ENCODE assay signal across 9 cellular contexts in the genomic region with DNA sequence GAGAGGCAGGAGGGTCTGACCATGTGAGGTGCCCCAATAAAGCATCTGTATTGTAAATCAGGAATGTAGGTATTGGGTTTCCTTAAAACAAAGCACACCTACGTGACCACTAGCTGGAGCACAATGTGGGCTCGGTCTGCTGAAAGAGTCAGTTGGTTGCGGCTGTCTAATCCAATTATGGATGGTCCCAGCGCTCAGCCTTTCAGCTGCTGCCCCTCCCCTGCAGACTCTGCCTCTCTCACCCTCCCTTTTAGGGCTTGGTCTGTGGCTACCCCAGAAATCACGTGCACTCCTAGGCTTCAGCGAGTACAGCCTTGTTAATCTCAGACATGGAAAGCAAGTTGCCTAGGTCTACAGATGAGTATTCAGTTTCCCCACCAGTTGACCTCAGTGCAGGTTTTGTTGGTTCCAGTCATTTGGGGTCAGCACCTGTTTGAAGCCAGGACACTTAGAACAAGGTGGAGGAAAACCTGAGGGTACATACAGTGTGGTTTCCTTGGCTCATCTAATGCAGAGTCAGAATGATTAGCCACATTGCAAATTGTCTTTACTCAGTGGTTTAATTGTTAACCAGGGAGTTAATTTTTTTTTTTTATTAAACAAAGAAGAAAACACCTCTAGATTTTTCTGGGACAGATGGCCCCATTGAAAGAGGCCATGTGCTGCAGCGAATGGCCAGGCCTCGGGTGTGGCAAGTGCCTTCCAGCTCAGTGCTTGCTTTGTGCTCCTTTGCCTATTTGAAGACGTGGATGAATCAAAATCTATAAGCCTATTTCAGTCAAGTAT.
DNase-seq lines count a peak whose midpoint lies in the region; ATAC-seq and TF ChIP-seq lines count a peak whose summit lies in the region.
"Had no signal": no experiment of that assay in that cellular context is flagged by ENCODE, and none has a peak within 500 bp of the region (broad histone marks: within the 10 kb centered on the region; RNA-seq: fewer than 3 reads in every experiment).

No MANE protein-coding gene starts in this region.

- H4K20me1 ChIP-seq in GM23338 (replicated peaks; ENCODE audit: insufficient read depth) (peaks cover 37% of the 10 kb centered on the region), GM23248 (ENCODE audit: insufficient read depth) (peaks cover 5% of the 10 kb centered on the region; the same call in 1 of the 2 replicates)

- H3K36me3 Mint-ChIP-seq in GM23338 (ENCODE audit: low read depth), result no peaks in the 10 kb centered on the region
- H3K36me3 Mint-ChIP-seq: activated naive CD4-positive, alpha-beta T cell treated with anti-CD3 and anti-CD28 coated beads, Interleukin-2, amount 50 U/mL, for 24 hours had no signal

- H3K27me3 ChIP-seq in GM23338 (ENCODE audit: insufficient read depth) (no peaks in the 10 kb centered on the region), iPS-20b (ENCODE audit: insufficient read depth, low read length) (no peaks in the 10 kb centered on the region), tibial nerve (no peaks in the 10 kb centered on the region), GM23248 (replicated peaks; ENCODE audit: insufficient read depth) (no peaks in the 10 kb centered on the region)

- H3F3A ChIP-seq in GM23338 (replicated peaks; ENCODE audit: low read depth) (no peaks in the 10 kb centered on the region), GM23248 (ENCODE audit: insufficient read depth) (peaks cover 13% of the 10 kb centered on the region; the same call in 1 of the 2 replicates)

- no peak overlapping the region for H2AFZ ChIP-seq in GM23338
- no peak overlapping the region for H2AFZ ChIP-seq in GM23248

- H3K27ac ChIP-seq in GM23338 (ENCODE audit: low read depth), result peak overlapping the region; percentile 46; the same call in 1 of the 2 replicates
- no peak overlapping the region for H3K27ac ChIP-seq in iPS-20b (ENCODE audit: low read length)
- no peak overlapping the region for H3K27ac ChIP-seq in tibial nerve
- H3K27ac ChIP-seq in GM23248, result no peak overlapping the region

- DNase-seq in G401 (ENCODE audit: low spot score) (peak; percentile 45), GM23338 (ENCODE audit: low spot score) (peak; percentile 85), NCI-H187 (lab: John Stamatoyannopoulos, UW) (peak; percentile 42 to 59), posterior cingulate gyrus (no peak), tibial nerve (ENCODE audit: low spot score in 2 of 2) (no peak), hepatic stellate cell (ENCODE audit: low spot score) (no peak), GM23248 (no peak)

- no peaks in the 10 kb centered on the region for H3K9me3 Mint-ChIP-seq in GM23338
- H3K9me3 Mint-ChIP-seq: activated naive CD4-positive, alpha-beta T cell treated with anti-CD3 and anti-CD28 coated beads, Interleukin-2, amount 50 U/mL, for 24 hours had no signal

- H3K4me3 ChIP-seq in GM23338 (no peak overlapping the region), iPS-20b (ENCODE audit: low read length) (peak overlapping the region; percentile 11; the same call in 1 of the 2 replicates), tibial nerve (no peak overlapping the region), GM23248 (no peak overlapping the region)

- H3K9me2 ChIP-seq in GM23338 (ENCODE audit: insufficient read depth), result no peaks in the 10 kb centered on the region
- no peaks in the 10 kb centered on the region for H3K9me2 ChIP-seq in GM23248 (ENCODE audit: insufficient read depth)

- peaks cover 11% of the 10 kb centered on the region for H3K27me3 Mint-ChIP-seq in GM23338 (ENCODE audit: insufficient read depth, low read depth, poor library complexity)
- H3K27me3 Mint-ChIP-seq: activated naive CD4-positive, alpha-beta T cell treated with anti-CD3 and anti-CD28 coated beads, Interleukin-2, amount 50 U/mL, for 24 hours had no signal

- no peak overlapping the region for H3K4me3 Mint-ChIP-seq in GM23338
- H3K4me3 Mint-ChIP-seq: activated naive CD4-positive, alpha-beta T cell treated with anti-CD3 and anti-CD28 coated beads, Interleukin-2, amount 50 U/mL, for 24 hours had no signal

- H3K4me2 ChIP-seq in GM23338, result peak overlapping the region; percentile 52
- no peak overlapping the region for H3K4me2 ChIP-seq in GM23248 (ENCODE audit: unreplicated experiment)

- H3K4me1 ChIP-seq in GM23338 (ENCODE audit: insufficient read depth) (peaks cover 85% of the 10 kb centered on the region), iPS-20b (ENCODE audit: insufficient read depth, low read length) (peaks cover 65% of the 10 kb centered on the region), tibial nerve (peaks cover 0 to 50% (median 0%) of the 10 kb centered on the region in 4 donors), GM23248 (ENCODE audit: insufficient read depth) (peaks cover 39% of the 10 kb centered on the region)

- H3K9me3 ChIP-seq in iPS-20b (ENCODE audit: insufficient read depth, low read depth, low read length) (no peaks in the 10 kb centered on the region), tibial nerve (no peaks in the 10 kb centered on the region), GM23248 (ENCODE audit: low read depth) (no peaks in the 10 kb centered on the region)

- H3K4me1 Mint-ChIP-seq in GM23338, result peaks cover 77% of the 10 kb centered on the region

- TF ChIP-seq CTCF in GM23338 (conservative IDR thresholded peaks at IDR 0.05; ENCODE audit: low read depth in 2 of 2) (peak in 1 of 2 experiments; percentile 17; a peak in 1 of 4 replicates), tibial nerve (IDR thresholded peaks at IDR 0.05) (no peak)

- 85 to 89% methylated on average over 9 of the region's 9 CpGs for WGBS in tibial nerve, 2 donors
- WGBS in GM23248 (ENCODE audit: low coverage in 1 of 2, low lambda C conversion rate in 2 of 2, missing lambda C conversion rate in 2 of 2), 2 experiments, result 94 to 95% methylated on average over 9 of the region's 9 CpGs

- no peak for TF ChIP-seq EP300 in tibial nerve (IDR thresholded peaks at IDR 0.05)

- in situ Hi-C loops in G401 (cut with HindIII; ENCODE audit: low sequenced_read_pairs), result no loop called here
- in situ Hi-C loops in GM23248 (cut with MboI), result no loop called here

- H3K79me2 ChIP-seq in GM23338 (replicated peaks; ENCODE audit: insufficient read depth) (peaks cover 97% of the 10 kb centered on the region), GM23248 (ENCODE audit: insufficient read depth) (peaks cover 100% of the 10 kb centered on the region)

- no peaks in the 10 kb centered on the region for H3K36me3 ChIP-seq in GM23338 (ENCODE audit: insufficient read depth)
- no peaks in the 10 kb centered on the region for H3K36me3 ChIP-seq in iPS-20b (ENCODE audit: insufficient read depth, low read depth, low read length)
- H3K36me3 ChIP-seq in tibial nerve, result no peaks in the 10 kb centered on the region
- H3K36me3 ChIP-seq in GM23248 (ENCODE audit: low read depth), result no peaks in the 10 kb centered on the region

- no peak for TF ChIP-seq POLR2A in tibial nerve (IDR thresholded peaks at IDR 0.05)

- H3K27ac Mint-ChIP-seq in GM23338, result peak overlapping the region; percentile 73
- H3K27ac Mint-ChIP-seq: activated naive CD4-positive, alpha-beta T cell treated with anti-CD3 and anti-CD28 coated beads, Interleukin-2, amount 50 U/mL, for 24 hours had no signal

- H3K9ac ChIP-seq in iPS-20b (ENCODE audit: low read depth, low read length) (peak overlapping the region; percentile 30; the same call in 1 of the 2 replicates), GM23248 (no peak overlapping the region)

- intact Hi-C loops in posterior cingulate gyrus (cut with DNase I), result no loop called here

- peak; percentile 88 for ATAC-seq in GM23338

TF ChIP-seq in GM23338, 12 proteins besides CTCF, POLR2A, EP300 and RAD21:
- TF ChIP-seq, protein P1, sequence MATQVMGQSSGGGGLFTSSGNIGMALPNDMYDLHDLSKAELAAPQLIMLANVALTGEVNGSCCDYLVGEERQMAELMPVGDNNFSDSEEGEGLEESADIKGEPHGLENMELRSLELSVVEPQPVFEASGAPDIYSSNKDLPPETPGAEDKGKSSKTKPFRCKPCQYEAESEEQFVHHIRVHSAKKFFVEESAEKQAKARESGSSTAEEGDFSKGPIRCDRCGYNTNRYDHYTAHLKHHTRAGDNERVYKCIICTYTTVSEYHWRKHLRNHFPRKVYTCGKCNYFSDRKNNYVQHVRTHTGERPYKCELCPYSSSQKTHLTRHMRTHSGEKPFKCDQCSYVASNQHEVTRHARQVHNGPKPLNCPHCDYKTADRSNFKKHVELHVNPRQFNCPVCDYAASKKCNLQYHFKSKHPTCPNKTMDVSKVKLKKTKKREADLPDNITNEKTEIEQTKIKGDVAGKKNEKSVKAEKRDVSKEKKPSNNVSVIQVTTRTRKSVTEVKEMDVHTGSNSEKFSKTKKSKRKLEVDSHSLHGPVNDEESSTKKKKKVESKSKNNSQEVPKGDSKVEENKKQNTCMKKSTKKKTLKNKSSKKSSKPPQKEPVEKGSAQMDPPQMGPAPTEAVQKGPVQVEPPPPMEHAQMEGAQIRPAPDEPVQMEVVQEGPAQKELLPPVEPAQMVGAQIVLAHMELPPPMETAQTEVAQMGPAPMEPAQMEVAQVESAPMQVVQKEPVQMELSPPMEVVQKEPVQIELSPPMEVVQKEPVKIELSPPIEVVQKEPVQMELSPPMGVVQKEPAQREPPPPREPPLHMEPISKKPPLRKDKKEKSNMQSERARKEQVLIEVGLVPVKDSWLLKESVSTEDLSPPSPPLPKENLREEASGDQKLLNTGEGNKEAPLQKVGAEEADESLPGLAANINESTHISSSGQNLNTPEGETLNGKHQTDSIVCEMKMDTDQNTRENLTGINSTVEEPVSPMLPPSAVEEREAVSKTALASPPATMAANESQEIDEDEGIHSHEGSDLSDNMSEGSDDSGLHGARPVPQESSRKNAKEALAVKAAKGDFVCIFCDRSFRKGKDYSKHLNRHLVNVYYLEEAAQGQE (IDR thresholded peaks at IDR 0.05; ENCODE audit: unreplicated experiment), result no peak
- TF ChIP-seq STAT1 (IDR thresholded peaks at IDR 0.05; ENCODE audit: unreplicated experiment), result no peak
- TF ChIP-seq, protein P2, sequence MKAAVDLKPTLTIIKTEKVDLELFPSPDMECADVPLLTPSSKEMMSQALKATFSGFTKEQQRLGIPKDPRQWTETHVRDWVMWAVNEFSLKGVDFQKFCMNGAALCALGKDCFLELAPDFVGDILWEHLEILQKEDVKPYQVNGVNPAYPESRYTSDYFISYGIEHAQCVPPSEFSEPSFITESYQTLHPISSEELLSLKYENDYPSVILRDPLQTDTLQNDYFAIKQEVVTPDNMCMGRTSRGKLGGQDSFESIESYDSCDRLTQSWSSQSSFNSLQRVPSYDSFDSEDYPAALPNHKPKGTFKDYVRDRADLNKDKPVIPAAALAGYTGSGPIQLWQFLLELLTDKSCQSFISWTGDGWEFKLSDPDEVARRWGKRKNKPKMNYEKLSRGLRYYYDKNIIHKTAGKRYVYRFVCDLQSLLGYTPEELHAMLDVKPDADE (IDR thresholded peaks at IDR 0.05), result no peak

Comparison
In these comparisons a context has a peak if more than half of its experiments do, and no peak if none do; other contexts are left out.
1. DNase-seq: peak in G401 (single experiment), GM23338 (single experiment) and NCI-H187 (2 of 2); none in posterior cingulate gyrus (0 of 10), tibial nerve (0 of 2), hepatic stellate cell (single experiment) and GM23248 (single experiment).